1 cellular context compared by ENCODE assay signal in the genomic region with DNA sequence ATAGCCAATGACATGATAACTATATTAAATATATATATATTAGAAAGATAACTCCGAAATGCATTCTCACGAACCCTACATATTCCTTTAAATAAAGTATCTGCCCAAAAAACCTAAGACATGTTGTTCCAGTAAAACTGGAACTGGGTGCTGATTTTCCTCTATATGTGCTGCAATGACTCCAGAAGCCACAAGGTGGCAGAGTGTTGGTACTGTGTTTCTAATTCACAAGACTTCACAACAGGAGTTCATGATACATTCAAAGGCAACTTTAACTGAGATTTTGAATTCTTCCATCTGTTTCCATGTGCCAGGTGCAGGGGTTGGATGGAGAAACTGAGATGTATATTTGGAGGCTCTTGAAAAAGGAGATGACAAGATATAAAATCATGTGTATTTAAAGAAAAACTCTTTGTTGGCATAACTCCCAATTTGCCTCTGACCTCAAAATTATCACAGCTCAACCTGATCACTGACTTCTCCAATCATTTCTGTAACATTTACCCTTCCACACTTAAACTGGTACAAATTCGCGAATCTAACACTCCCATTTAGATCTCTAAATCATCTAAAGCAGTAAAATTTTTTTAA.
TF ChIP-seq lines count a peak whose summit lies in the region.

No MANE protein-coding gene starts in this region.

TF ChIP-seq in GM23338, 12 proteins besides CTCF, POLR2A, EP300 and RAD21 (continued from another document):
- TF ChIP-seq ZNF462 (CRISPR knock-in tag; IDR thresholded peaks at IDR 0.05): no peak
- TF ChIP-seq REST (IDR thresholded peaks at IDR 0.05; ENCODE audit: unreplicated experiment): no peak
